In the genomic region with DNA sequence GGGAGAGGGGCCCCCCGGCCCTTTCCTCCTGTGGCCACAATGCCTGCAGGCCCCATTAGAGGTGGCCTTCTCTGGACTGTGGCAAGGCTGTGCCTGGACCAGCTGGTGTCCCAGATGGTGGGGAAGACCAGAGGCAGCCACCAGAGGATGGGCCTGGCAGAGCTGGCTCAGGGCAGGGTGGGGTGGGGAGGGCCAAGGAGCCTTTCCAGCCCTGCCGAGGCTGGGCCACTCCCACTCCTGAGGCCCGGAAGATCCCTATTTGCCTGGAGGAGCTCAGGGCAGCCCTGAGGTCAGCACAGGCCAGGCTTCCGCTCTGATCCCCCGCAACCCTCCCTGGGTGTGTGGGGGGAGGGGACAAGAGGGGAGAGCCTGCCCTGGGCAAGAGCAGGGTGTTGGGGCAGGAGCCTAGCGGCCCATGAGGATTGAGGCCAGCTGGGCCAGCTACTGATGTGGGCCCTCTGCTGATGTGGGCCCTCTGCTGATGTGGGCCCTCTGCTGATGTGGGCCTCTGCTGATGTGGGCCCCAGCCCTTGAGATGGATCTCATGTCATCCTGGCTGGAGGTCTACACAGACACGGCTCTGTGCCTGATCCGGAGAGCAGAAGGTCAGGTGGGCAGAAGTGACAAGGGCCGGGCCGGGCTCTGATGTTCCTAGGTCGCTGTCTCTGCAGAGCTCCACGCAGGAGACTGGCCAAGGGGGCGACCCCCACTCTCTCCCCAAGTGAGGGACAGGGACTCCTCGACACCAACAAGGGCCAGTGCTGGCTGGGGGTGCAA, we compare ENCODE assay signal across 19 cellular contexts. TPM values are rescaled to one million over a fixed set of nuclear protein-coding genes. Genes with fewer than 3 reads are reported as not detected.
A peak's percentile ranks its signal among the peaks of the same experiment; 100 is the strongest.
DNase-seq lines count a peak whose midpoint lies in the region; ATAC-seq and TF ChIP-seq lines count a peak whose summit lies in the region.
"Had no signal": no experiment of that assay in that cellular context is flagged by ENCODE, and none has a peak within 500 bp of the region (broad histone marks: within the 10 kb centered on the region; RNA-seq: fewer than 3 reads in every experiment).

No MANE protein-coding gene starts in this region.

- H2BK5ac ChIP-seq in trophoblast cell (ENCODE audit: low read depth, low read length, poor library complexity) = peak overlapping the region; percentile 22

- H3K4me3 ChIP-seq in fibroblast of villous mesenchyme (ENCODE audit: low read depth, low read length) (no peak overlapping the region), trophoblast cell (ENCODE audit: low read depth, low read length) (no peak overlapping the region), HAP-1 (no peak overlapping the region)
- H3K4me3 ChIP-seq: esophagus muscularis mucosa, Peyer's patch had no signal

- no peak overlapping the region for H3K4ac ChIP-seq in trophoblast cell (ENCODE audit: low read depth, low read length)

- H3K4me3 Mint-ChIP-seq in effector memory CD8-positive, alpha-beta T cell = no peak overlapping the region
- H3K4me3 Mint-ChIP-seq: CD4-positive, alpha-beta memory T cell; stimulated activated naive B cell treated with anti-CD40 and anti-IgM and Interleukin-4, amounts not matched to agents 10 μg/mL and 1 μg/mL and 100 μg/mL, for 72 hours had no signal

- no peak overlapping the region for H3K4me2 ChIP-seq in trophoblast cell (ENCODE audit: low read length)

- DNase-seq in NCI-H524 (lab: John Stamatoyannopoulos, UW) (peak; percentile 19 to 65), NCI-H524 treated with DMSO at 0.1 percent for 48 hours (lab: John Stamatoyannopoulos, UW) (no peak), SK-N-DZ (ENCODE audit: low spot score) (peak; percentile 28), fibroblast of villous mesenchyme (ENCODE audit: low read depth) (peak; percentile 21), trophoblast cell (no peak), HAP-1 (ENCODE audit: low spot score in 2 of 2) (no peak)
- DNase-seq in effector memory CD8-positive, alpha-beta T cell = no peak
- DNase-seq: activated CD4-positive, alpha-beta T cell treated with anti-CD3 and anti-CD28 coated beads, Interleukin-2, amount 50 U/mL, for 1 hour; CD4-positive, alpha-beta memory T cell; cortex of kidney; hypothalamus; NCI-H1105; stimulated activated naive B cell treated with anti-CD40 and anti-IgM and Interleukin-4, amounts not matched to agents 10 μg/mL and 1 μg/mL and 100 μg/mL, for 72 hours; T-helper 2 cell had no signal

- no peak overlapping the region for H2AFZ ChIP-seq in trophoblast cell (ENCODE audit: insufficient read depth, low read length, poor library complexity)

- H3K27ac Mint-ChIP-seq in effector memory CD8-positive, alpha-beta T cell = no peak overlapping the region
- H3K27ac Mint-ChIP-seq: CD4-positive, alpha-beta memory T cell; stimulated activated naive B cell treated with anti-CD40 and anti-IgM and Interleukin-4, amounts not matched to agents 10 μg/mL and 1 μg/mL and 100 μg/mL, for 72 hours had no signal

- H4K8ac ChIP-seq in trophoblast cell (ENCODE audit: low read depth, low read length) = peak overlapping the region; percentile 11

- H3K18ac ChIP-seq in trophoblast cell (ENCODE audit: low read length) = no peak overlapping the region

- H3K4me1 Mint-ChIP-seq in effector memory CD8-positive, alpha-beta T cell (ENCODE audit: low read depth in 2 of 2) = peaks cover 14 to 21% of the 10 kb centered on the region in 2 donors

- no peak overlapping the region for H3K9ac ChIP-seq in trophoblast cell (ENCODE audit: low read length)

- H2AK5ac ChIP-seq in trophoblast cell (ENCODE audit: low read length) = peak overlapping the region; percentile 30

- H3K9me3 Mint-ChIP-seq in effector memory CD8-positive, alpha-beta T cell = peaks cover 0 to 18% of the 10 kb centered on the region in 2 donors

- no peaks in the 10 kb centered on the region for H3K27me3 Mint-ChIP-seq in effector memory CD8-positive, alpha-beta T cell
- H3K27me3 Mint-ChIP-seq: CD4-positive, alpha-beta memory T cell had no signal

- no peaks in the 10 kb centered on the region for H3K27me3 ChIP-seq in trophoblast cell (ENCODE audit: insufficient read depth, low read length)
- no peaks in the 10 kb centered on the region for H3K27me3 ChIP-seq in HAP-1 (ENCODE audit: low read depth)
- H3K27me3 ChIP-seq: esophagus muscularis mucosa, Peyer's patch had no signal

- no peaks in the 10 kb centered on the region for H3K79me1 ChIP-seq in trophoblast cell (ENCODE audit: low read length)

- H3K4me1 ChIP-seq in trophoblast cell (ENCODE audit: control insufficient read depth in 1 of 2, insufficient read depth in 2 of 2, low read length in 2 of 2) = peaks cover 8 to 12% of the 10 kb centered on the region in 2 experiments
- H3K4me1 ChIP-seq in HAP-1 = no peaks in the 10 kb centered on the region

- peaks cover 37% of the 10 kb centered on the region in 2 experiments for H3K36me3 ChIP-seq in trophoblast cell (ENCODE audit: control insufficient read depth in 1 of 2, insufficient read depth in 2 of 2, low read length in 2 of 2)
- H3K36me3 ChIP-seq in HAP-1 (replicated peaks) = peaks cover 39% of the 10 kb centered on the region

- H3K9me3 ChIP-seq in trophoblast cell (ENCODE audit: insufficient read depth, low read depth, low read length) (no peaks in the 10 kb centered on the region), HAP-1 (no peaks in the 10 kb centered on the region)
- H3K9me3 ChIP-seq: Peyer's patch had no signal

- WGBS in trophoblast cell (ENCODE audit: extremely low coverage, insufficient coverage, insufficient read length) = no CpG with 5 or more reads among the region's 14 CpGs

- ATAC-seq in GM19452 (IDR thresholded peaks at IDR 0.05; ENCODE audit: unreplicated experiment) = no peak
- ATAC-seq in effector memory CD8-positive, alpha-beta T cell (replicated peaks) = no peak
- ATAC-seq: stimulated activated naive B cell treated with anti-CD40 and anti-IgM and Interleukin-4, amounts not matched to agents 10 μg/mL and 1 μg/mL and 100 μg/mL, for 72 hours had no signal

- H3K36me3 Mint-ChIP-seq in effector memory CD8-positive, alpha-beta T cell (ENCODE audit: insufficient read depth) = peaks cover 15% of the 10 kb centered on the region

- in situ Hi-C loops in HAP-1 (cut with MboI; ENCODE audit: low sequenced_read_pairs) = no loop called here

- peak overlapping the region; percentile 36 for H4K91ac ChIP-seq in trophoblast cell (ENCODE audit: low read depth, low read length)

- H2BK12ac ChIP-seq in trophoblast cell (ENCODE audit: low read length) = no peak overlapping the region

- no peak for TF ChIP-seq CTCF in fibroblast of villous mesenchyme (IDR thresholded peaks at IDR 0.05; ENCODE audit: insufficient read depth, low read depth, low read length)

- no peak overlapping the region for H3K23ac ChIP-seq in trophoblast cell (ENCODE audit: low read length)

- H2BK120ac ChIP-seq in trophoblast cell (ENCODE audit: insufficient read depth, low read length, poor library complexity) = peak overlapping the region; percentile 15

- no peak overlapping the region for H3K27ac ChIP-seq in trophoblast cell (ENCODE audit: low read depth, low read length)
- H3K27ac ChIP-seq: esophagus muscularis mucosa, Peyer's patch had no signal

- peaks cover under 1% of the 10 kb centered on the region for H3K79me2 ChIP-seq in trophoblast cell (ENCODE audit: control insufficient read depth, insufficient read depth, low read length, poor library complexity)

- H4K12ac ChIP-seq in trophoblast cell (ENCODE audit: low read depth, low read length) = no peak overlapping the region

- peak overlapping the region; percentile 12 for H3K14ac ChIP-seq in trophoblast cell (ENCODE audit: low read length)

RNA-seq across cellular contexts. Expression of gene MRPS2, which starts 6.0 kb away (rescaled TPM):
- polyA plus RNA-seq in SK-N-DZ (2014; cell fraction: cytosol; rRNA removed) = 40.1 and 50.5 TPM in 2 replicates
- polyA plus RNA-seq in SK-N-DZ (2014; cell fraction: nucleus; rRNA removed) = 49.8 and 53.5 TPM in 2 replicates
- total RNA-seq in fibroblast of villous mesenchyme = 12.1 and 14.5 TPM in 2 replicates
- polyA plus RNA-seq in trophoblast cell (2013) = 73.0 and 79.0 TPM in 2 replicates

RNA-seq across cellular contexts. Expression of gene LCN1, which starts 14.7 kb away (rescaled TPM):
- polyA plus RNA-seq in SK-N-DZ (2014; cell fraction: cytosol; rRNA removed) = not detected in 2 replicates
- polyA plus RNA-seq in SK-N-DZ (2014; cell fraction: nucleus; rRNA removed) = not detected in 2 replicates
- total RNA-seq in fibroblast of villous mesenchyme = not detected in 2 replicates
- polyA plus RNA-seq in trophoblast cell (2013) = 0.14 and 0.15 TPM in 2 replicates
- total RNA-seq: CD4-positive, alpha-beta memory T cell; esophagus muscularis mucosa; liver; Peyer's patch had no signal
- polyA plus RNA-seq: aorta; CD4-positive, alpha-beta memory T cell; liver had no signal

RNA-seq across cellular contexts. Expression of gene PPP1R26, which starts 26.9 kb away (rescaled TPM):
- 4.4 and 5.8 TPM in 2 replicates for polyA plus RNA-seq in SK-N-DZ (2014; cell fraction: cytosol; rRNA removed)
- polyA plus RNA-seq in SK-N-DZ (2014; cell fraction: nucleus; rRNA removed) = 5.9 and 6.0 TPM in 2 replicates
- total RNA-seq in fibroblast of villous mesenchyme = 10.3 and 11.7 TPM in 2 replicates
- 6.9 and 7.6 TPM in 2 replicates for polyA plus RNA-seq in trophoblast cell (2013)

RNA-seq across cellular contexts. Expression of gene OBP2A, which starts 39.4 kb away (rescaled TPM):
- polyA plus RNA-seq in SK-N-DZ (2014; cell fraction: cytosol; rRNA removed) = not detected in 2 replicates
- not detected in 2 replicates for polyA plus RNA-seq in SK-N-DZ (2014; cell fraction: nucleus; rRNA removed)
- total RNA-seq in fibroblast of villous mesenchyme = not detected in 2 replicates
- polyA plus RNA-seq in trophoblast cell (2013) = 0.08 TPM in 1 of 2 replicates, not detected in the other
- total RNA-seq: aorta; CD4-positive, alpha-beta memory T cell; esophagus muscularis mucosa; liver; Peyer's patch had no signal
- polyA plus RNA-seq: aorta; CD4-positive, alpha-beta memory T cell; liver had no signal

RNA-seq across cellular contexts. Expression of gene PAEP, which starts 55.0 kb away (rescaled TPM):
- polyA plus RNA-seq in SK-N-DZ (2014; cell fraction: cytosol; rRNA removed) = not detected in 2 replicates
- not detected in 2 replicates for polyA plus RNA-seq in SK-N-DZ (2014; cell fraction: nucleus; rRNA removed)
- total RNA-seq in fibroblast of villous mesenchyme = not detected in 2 replicates
- polyA plus RNA-seq in trophoblast cell (2013) = 4.9 and 5.6 TPM in 2 replicates
- total RNA-seq: aorta; CD4-positive, alpha-beta memory T cell; esophagus muscularis mucosa; liver; Peyer's patch had no signal
- polyA plus RNA-seq: aorta; CD4-positive, alpha-beta memory T cell; liver had no signal

Comparison
In these comparisons a context has a peak if more than half of its experiments do, and no peak if none do; other contexts are left out.
1. DNase-seq: peak in NCI-H524 (2 of 2), SK-N-DZ (single experiment) and fibroblast of villous mesenchyme (single experiment); none in NCI-H524 treated with DMSO at 0.1 percent for 48 hours (single experiment), trophoblast cell (0 of 2), HAP-1 (0 of 2) and effector memory CD8-positive, alpha-beta T cell (0 of 3).